15 cellular contexts compared by ENCODE assay signal in genomic region chr2:40243581-40243980, GRCh38.
DNase-seq lines count a peak whose midpoint lies in the region; ATAC-seq and TF ChIP-seq lines count a peak whose summit lies in the region.
"Had no signal": no experiment of that assay in that cellular context is flagged by ENCODE, and none has a peak within 500 bp of the region (broad histone marks: within the 10 kb centered on the region; RNA-seq: fewer than 3 reads in every experiment).

No MANE protein-coding gene starts in this region.

- H3K4me3 Mint-ChIP-seq in brain (no peak overlapping the region), neural progenitor cell (no peak overlapping the region)
- H3K4me3 Mint-ChIP-seq: activated CD8-positive, alpha-beta T cell treated with anti-CD3 and anti-CD28 coated beads, Interleukin-2, amount 10 ng/mL, durations not matched to agents 7 days and 5 days had no signal

- no peaks in the 10 kb centered on the region for H3K79me2 ChIP-seq in neural progenitor cell (ENCODE audit: low read depth)

- H3K4me1 Mint-ChIP-seq in brain = peaks cover 66% of the 10 kb centered on the region
- peaks cover 32% of the 10 kb centered on the region for H3K4me1 Mint-ChIP-seq in neural progenitor cell

- peaks cover 2% of the 10 kb centered on the region for H3K27me3 Mint-ChIP-seq in brain
- H3K27me3 Mint-ChIP-seq in neural progenitor cell (ENCODE audit: insufficient read depth, low read depth) = peaks cover 5% of the 10 kb centered on the region

- H2AFZ ChIP-seq in neural progenitor cell (replicated peaks) = no peak overlapping the region

- H3K36me3 Mint-ChIP-seq in brain (peaks cover 23% of the 10 kb centered on the region), neural progenitor cell (no peaks in the 10 kb centered on the region)

- no peak overlapping the region for H3K4me2 ChIP-seq in neural progenitor cell

- H3K27ac ChIP-seq in HUES6 (ENCODE audit: low read depth, low read length) (0 out of 2 replicates have a peak overlapping the region, but pooled peaks have one; percentile 31), neural progenitor cell (no peak overlapping the region)
- H3K27ac ChIP-seq: HL-60 had no signal

- H3K27me3 ChIP-seq in BJ (ENCODE audit: control insufficient read depth, insufficient read depth, low read length) = no peaks in the 10 kb centered on the region
- H3K27me3 ChIP-seq in HUES6 (ENCODE audit: control insufficient read depth, insufficient read depth, low read length) = no peaks in the 10 kb centered on the region
- no peaks in the 10 kb centered on the region for H3K27me3 ChIP-seq in neural progenitor cell

- peaks cover 0 to 19% (median 11%) of the 10 kb centered on the region in 5 experiments for H3K9me3 Mint-ChIP-seq in brain
- H3K9me3 Mint-ChIP-seq in neural progenitor cell = no peaks in the 10 kb centered on the region

- H3K4me3 ChIP-seq in BJ (ENCODE audit: low read depth, low read length) = no peak overlapping the region
- no peak overlapping the region for H3K4me3 ChIP-seq in HUES6 (ENCODE audit: low read depth, low read length)
- no peak overlapping the region for H3K4me3 ChIP-seq in neural progenitor cell

- POLR2A ChIA-PET in BJ (lab: Charles Lee) = interaction anchor here (0.6 kb wide), 1 partner anchor 42 kb away, joined by 3 read pairs; no protein-coding TSS in a partner anchor

- peaks cover 3% of the 10 kb centered on the region; the same call in 1 of the 2 replicates for H3K9me3 ChIP-seq in HUES6 (ENCODE audit: control insufficient read depth, insufficient read depth, low read depth, low read length)
- no peaks in the 10 kb centered on the region for H3K9me3 ChIP-seq in neural progenitor cell (ENCODE audit: low read depth)

- no peaks in the 10 kb centered on the region for H3F3A ChIP-seq in neural progenitor cell (ENCODE audit: low read depth)

- H3K36me3 ChIP-seq in BJ (ENCODE audit: control insufficient read depth, insufficient read depth, low read length) (0 out of 2 replicates have a peak, but pooled peaks cover 1% of the 10 kb centered on the region), HUES6 (ENCODE audit: control insufficient read depth, insufficient read depth, low read length) (no peaks in the 10 kb centered on the region), neural progenitor cell (no peaks in the 10 kb centered on the region)

- in situ Hi-C loops in GM13977 (cut with MboI; ENCODE audit: low pct_unique_long_range_greater_than_20kb, low sequenced_read_pairs, unreplicated experiment) = no loop called here

- CTCF ChIA-PET in BJ (lab: Yijun Ruan, JAX) = interaction anchor here (0.6 to 2.4 kb wide), 11 partner anchors 13 to 517 kb away, joined by 3 to 8 read pairs (median 4); no protein-coding TSS in a partner anchor

- TF ChIP-seq CTCF in BJ (IDR thresholded peaks at IDR 0.05; ENCODE audit: insufficient read depth, low read depth, low read length) (no peak), brain (conservative IDR thresholded peaks at IDR 0.05) (no peak), neural progenitor cell (IDR thresholded peaks at IDR 0.05) (no peak), GM13977 (IDR thresholded peaks at IDR 0.05; ENCODE audit: extremely low read depth, insufficient read depth, missing control alignments) (no peak)

- DNase-seq in BJ (ENCODE audit: low read depth) = peak; percentile 79
- DNase-seq in neural progenitor cell (ENCODE audit: low spot score) = no peak
- DNase-seq in GM13977 (ENCODE audit: low spot score) = no peak
- no peak for DNase-seq in HK-2 (ENCODE audit: unreplicated experiment)
- DNase-seq in DMS 273 treated with DMSO at 0.1 percent for 48 hours (lab: John Stamatoyannopoulos, UW) = no peak
- DNase-seq: activated CD8-positive, alpha-beta T cell treated with anti-CD3 and anti-CD28 coated beads, Interleukin-2, amount 10 ng/mL, durations not matched to agents 7 days and 5 days; aorta; foreskin melanocyte; GOT3; NCI-H226; stimulated activated CD4-positive, alpha-beta T cell treated with anti-CD3 and anti-CD28 coated beads, Interleukin-4, amount 100 ng/mL, for 24 hours had no signal

- H3K9ac ChIP-seq in HUES6 (ENCODE audit: low read length) = no peak overlapping the region
- H3K9ac ChIP-seq in neural progenitor cell = no peak overlapping the region

- H4K20me1 ChIP-seq in neural progenitor cell (ENCODE audit: low read depth) = no peaks in the 10 kb centered on the region

- ATAC-seq in HG03039 (IDR thresholded peaks at IDR 0.05; ENCODE audit: unreplicated experiment) = no peak
- ATAC-seq: activated CD8-positive, alpha-beta T cell treated with anti-CD3 and anti-CD28 coated beads, Interleukin-2, amount 10 ng/mL, durations not matched to agents 7 days and 5 days had no signal

- H3K27ac Mint-ChIP-seq in brain (peak overlapping the region in 3 of 5 experiments; percentile 21 to 55 (median 26)), neural progenitor cell (peak overlapping the region; percentile 72)
- H3K27ac Mint-ChIP-seq: activated CD8-positive, alpha-beta T cell treated with anti-CD3 and anti-CD28 coated beads, Interleukin-2, amount 10 ng/mL, durations not matched to agents 7 days and 5 days had no signal

- H3K4me1 ChIP-seq in HUES6 (ENCODE audit: control insufficient read depth, insufficient read depth, low read length) (peaks cover 24% of the 10 kb centered on the region), neural progenitor cell (peaks cover 13% of the 10 kb centered on the region)
